In the genomic region with DNA sequence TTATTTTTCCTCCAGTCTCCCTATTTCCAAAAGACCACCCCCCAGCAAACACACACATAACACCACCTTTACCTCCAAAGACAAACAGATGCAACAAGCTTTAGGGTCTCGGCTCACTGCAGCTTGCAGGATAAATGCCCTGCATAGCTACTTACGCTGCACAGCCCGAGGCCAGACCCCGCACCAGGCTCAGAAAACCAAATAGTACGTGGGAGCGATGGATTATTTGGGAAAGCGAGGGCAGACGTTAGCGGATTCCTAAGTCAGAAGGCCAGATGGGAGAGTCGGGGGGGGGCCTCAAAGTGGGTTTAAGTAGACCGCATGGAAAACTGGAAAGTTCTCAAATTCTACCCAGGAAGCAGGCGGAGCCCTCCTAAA, we compare ENCODE assay signal across 9 cellular contexts. TPM values are rescaled to one million over a fixed set of nuclear protein-coding genes. Genes with fewer than 3 reads are reported as not detected.
DNase-seq lines count a peak whose midpoint lies in the region; ATAC-seq, FAIRE-seq and TF ChIP-seq lines count a peak whose summit lies in the region.
"Had no signal": no experiment of that assay in that cellular context is flagged by ENCODE, and none has a peak within 500 bp of the region (broad histone marks: within the 10 kb centered on the region; RNA-seq: fewer than 3 reads in every experiment).

No MANE protein-coding gene starts in this region.

- peak overlapping the region; percentile 84 for H3K4me3 Mint-ChIP-seq in WTC11

- H3K4ac ChIP-seq in trophoblast cell (ENCODE audit: low read depth, low read length), result peak overlapping the region; percentile 99

- H3K79me1 ChIP-seq in trophoblast cell (ENCODE audit: low read length), result peaks cover 19% of the 10 kb centered on the region

- H3K27me3 ChIP-seq in trophoblast cell (ENCODE audit: insufficient read depth, low read length), result no peaks in the 10 kb centered on the region

- no peak overlapping the region for H3K23ac ChIP-seq in trophoblast cell (ENCODE audit: low read length)

- WGBS in trophoblast cell (ENCODE audit: extremely low coverage, insufficient coverage, insufficient read length), result no CpG with 5 or more reads among the region's 12 CpGs

- H3K9me3 ChIP-seq in trophoblast cell (ENCODE audit: insufficient read depth, low read depth, low read length), result peaks cover 2% of the 10 kb centered on the region

- no peak for FAIRE-seq in HTR-8/SVneo (lab: Jason Lieb, UNC)
- FAIRE-seq: G401.6 had no signal

- ATAC-seq in WTC11, result no peak

- DNase-seq in NCI-H748 (lab: John Stamatoyannopoulos, UW; ENCODE audit: unreplicated experiment) (peak; percentile 36), NCI-H748 treated with DMSO at 0.1 percent for 48 hours (lab: John Stamatoyannopoulos, UW) (no peak), WTC11 (ENCODE audit: low spot score) (no peak), fibroblast of peridontal ligament (ENCODE audit: extremely low read depth) (peak; percentile 36), trophoblast cell (peak in 1 of 2 donors; percentile 46), HTR-8/SVneo (ENCODE audit: insufficient read length, low spot score) (no peak), ureter (ENCODE audit: low spot score) (no peak), pons (ENCODE audit: low spot score) (no peak)

- H3K4me2 ChIP-seq in trophoblast cell (ENCODE audit: low read length), result peak overlapping the region; percentile 63

- H2BK120ac ChIP-seq in trophoblast cell (ENCODE audit: insufficient read depth, low read length, poor library complexity), result peak overlapping the region; percentile 91

- no peaks in the 10 kb centered on the region for H3K9me3 Mint-ChIP-seq in WTC11

- H3K79me2 ChIP-seq in trophoblast cell (ENCODE audit: control insufficient read depth, insufficient read depth, low read length, poor library complexity), result peaks cover 27% of the 10 kb centered on the region

- H3K14ac ChIP-seq in trophoblast cell (ENCODE audit: low read length), result peak overlapping the region; percentile 100

- H3K36me3 ChIP-seq in trophoblast cell (ENCODE audit: control insufficient read depth in 1 of 2, insufficient read depth in 2 of 2, low read length in 2 of 2), result peaks cover 9 to 11% of the 10 kb centered on the region in 2 experiments

- H3K27ac Mint-ChIP-seq in WTC11, result peak overlapping the region; percentile 86

- peak overlapping the region; percentile 11 for H2AK5ac ChIP-seq in trophoblast cell (ENCODE audit: low read length)

- TF ChIP-seq CTCF in WTC11 (IDR thresholded peaks at IDR 0.05), result no peak

- peak overlapping the region; percentile 98 for H3K4me3 ChIP-seq in trophoblast cell (ENCODE audit: low read depth, low read length)

- H3K36me3 Mint-ChIP-seq in WTC11, result peaks cover 7% of the 10 kb centered on the region

- H4K91ac ChIP-seq in trophoblast cell (ENCODE audit: low read depth, low read length), result peak overlapping the region; percentile 98

- H3K27ac ChIP-seq in trophoblast cell (ENCODE audit: low read depth, low read length), result no peak overlapping the region

- peaks cover 15% of the 10 kb centered on the region for H3K4me1 Mint-ChIP-seq in WTC11

- peak overlapping the region; percentile 87 for H2BK5ac ChIP-seq in trophoblast cell (ENCODE audit: low read depth, low read length, poor library complexity)

- peaks cover 3% of the 10 kb centered on the region; the same call in 1 of the 2 replicates for H3K27me3 Mint-ChIP-seq in WTC11 (ENCODE audit: low read depth)

- POLR2A ChIA-PET in WTC11 (lab: Charles Lee), result interaction anchor here (0.7 kb wide), 1 partner anchor 1297 kb away, joined by 4 read pairs; no protein-coding TSS in a partner anchor

- no peak overlapping the region for H2BK12ac ChIP-seq in trophoblast cell (ENCODE audit: low read length)

- H3K9ac ChIP-seq in trophoblast cell (ENCODE audit: low read length), result peak overlapping the region; percentile 92

- peaks cover 3 to 14% of the 10 kb centered on the region in 2 experiments for H3K4me1 ChIP-seq in trophoblast cell (ENCODE audit: control insufficient read depth in 1 of 2, insufficient read depth in 2 of 2, low read length in 2 of 2)

- H3K18ac ChIP-seq in trophoblast cell (ENCODE audit: low read length), result peak overlapping the region; percentile 97

- H4K8ac ChIP-seq in trophoblast cell (ENCODE audit: low read depth, low read length), result peak overlapping the region; percentile 100

- CTCF ChIA-PET in WTC11 (lab: Charles Lee), result interaction anchor here (2.0 to 2.2 kb wide), 2 partner anchors 29 to 39 kb away, joined by 7 to 10 read pairs; no protein-coding TSS in a partner anchor

- peak overlapping the region; percentile 98 for H2AFZ ChIP-seq in trophoblast cell (ENCODE audit: insufficient read depth, low read length, poor library complexity)

- H4K12ac ChIP-seq in trophoblast cell (ENCODE audit: low read depth, low read length), result peak overlapping the region; percentile 89

TF ChIP-seq in WTC11, 78 proteins besides CTCF, POLR2A, EP300 and RAD21 (continues in another document):
- TF ChIP-seq ZNF138 (CRISPR knock-in tag; conservative IDR thresholded peaks at IDR 0.05) (no peak), ELF4 (CRISPR knock-in tag; IDR thresholded peaks at IDR 0.05; ENCODE audit: low read depth) (no peak), FOXP4 (CRISPR knock-in tag; IDR thresholded peaks at IDR 0.05) (no peak), ZNF532 (CRISPR knock-in tag; IDR thresholded peaks at IDR 0.05; ENCODE audit: borderline replicate concordance) (no peak)
- TF ChIP-seq, protein P1, sequence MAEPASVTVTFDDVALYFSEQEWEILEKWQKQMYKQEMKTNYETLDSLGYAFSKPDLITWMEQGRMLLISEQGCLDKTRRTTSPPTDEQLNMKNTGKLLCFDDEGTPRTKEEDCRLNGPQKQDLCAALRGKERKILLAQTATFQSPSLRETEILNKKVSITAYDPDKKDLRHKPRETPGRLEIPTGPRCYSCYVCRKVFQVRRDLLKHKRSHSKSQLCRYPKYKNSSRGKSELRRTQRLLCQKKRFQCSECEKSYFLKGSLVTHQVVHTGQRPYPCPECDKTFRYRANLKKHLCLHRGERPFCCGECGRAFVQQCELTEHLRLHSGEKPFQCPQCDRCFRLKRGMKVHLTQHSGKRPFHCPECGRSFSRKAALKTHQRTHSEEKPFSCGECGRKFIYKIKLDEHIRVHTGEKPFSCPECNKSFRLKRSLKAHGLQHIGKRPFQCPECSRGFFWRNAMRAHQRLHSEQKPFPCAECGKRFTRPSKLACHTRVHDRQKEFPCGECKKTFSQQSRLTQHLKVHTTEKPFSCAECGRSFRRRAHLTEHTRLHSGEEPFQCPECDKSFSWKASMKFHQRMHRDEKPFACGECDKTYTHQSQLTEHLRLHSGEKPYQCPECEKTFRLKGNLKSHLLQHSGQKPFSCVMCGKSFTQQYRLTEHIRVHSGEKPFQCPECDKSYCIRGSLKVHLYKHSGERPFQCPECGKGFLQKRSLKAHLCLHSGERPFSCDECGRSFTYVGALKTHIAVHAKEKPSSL (CRISPR knock-in tag; conservative IDR thresholded peaks at IDR 0.05), result no peak

RNA-seq across cellular contexts. Expression of gene SFT2D1, which starts 0.4 kb away (rescaled TPM):
- total RNA-seq in WTC11 (2021) (48.0 to 53.1 TPM (median 49.4 TPM) in 3 replicates), ureter (49.7 TPM)
- 65.4 and 66.9 TPM in 2 replicates for polyA plus RNA-seq in trophoblast cell (2013)

RNA-seq across cellular contexts. Expression of gene PRR18, which starts 33.7 kb away (rescaled TPM):
- total RNA-seq in WTC11 (2021), result 0.16 to 0.52 TPM (median 0.39 TPM) in 3 replicates
- polyA plus RNA-seq in trophoblast cell (2013), result 0.04 TPM in 1 of 2 replicates, not detected in the other
- 0.23 TPM for total RNA-seq in ureter

RNA-seq across cellular contexts. Expression of gene MPC1, which starts 40.8 kb away (rescaled TPM):
- total RNA-seq in WTC11 (2021) (8.7 to 10.7 TPM (median 9.6 TPM) in 3 replicates), ureter (53.9 TPM)
- polyA plus RNA-seq in trophoblast cell (2013), result 37.3 and 39.8 TPM in 2 replicates

Comparison
In these comparisons a context has a peak if more than half of its experiments do, and no peak if none do; other contexts are left out.
1. DNase-seq: peak in NCI-H748 (single experiment) and fibroblast of peridontal ligament (single experiment); none in NCI-H748 treated with DMSO at 0.1 percent for 48 hours (single experiment), WTC11 (single experiment), HTR-8/SVneo (single experiment), ureter (single experiment) and pons (single experiment).